ENCODE assay signal across 16 cellular contexts in genomic region chr18:9731380-9731779, GRCh38. TPM values are rescaled to one million over a fixed set of nuclear protein-coding genes. Genes with fewer than 3 reads are reported as not detected.
A peak's percentile ranks its signal among the peaks of the same experiment; 100 is the strongest.
DNase-seq lines count a peak whose midpoint lies in the region; ATAC-seq, FAIRE-seq and TF ChIP-seq lines count a peak whose summit lies in the region.
"Had no signal": no experiment of that assay in that cellular context is flagged by ENCODE, and none has a peak within 500 bp of the region (broad histone marks: within the 10 kb centered on the region; RNA-seq: fewer than 3 reads in every experiment).

No MANE protein-coding gene starts in this region.

- no peak overlapping the region for H3K27ac Mint-ChIP-seq in CD4-positive, alpha-beta T cell
- H3K27ac Mint-ChIP-seq: neural progenitor cell had no signal

- H3K4me3 ChIP-seq in gastroesophageal sphincter = no peak overlapping the region
- H3K4me3 ChIP-seq: neural progenitor cell, skin epidermis had no signal

- H3K9me3 ChIP-seq in gastroesophageal sphincter = no peaks in the 10 kb centered on the region
- H3K9me3 ChIP-seq in CD4-positive, alpha-beta T cell (ENCODE audit: control insufficient read depth, low read length) = no peaks in the 10 kb centered on the region

- no peak for TF ChIP-seq CTCF in gastroesophageal sphincter (IDR thresholded peaks at IDR 0.05)
- no peak for TF ChIP-seq CTCF in CD4-positive, alpha-beta T cell (IDR thresholded peaks at IDR 0.05)

- peak; percentile 92 for FAIRE-seq in urothelium cell line (lab: Jason Lieb, UNC)

- no peaks in the 10 kb centered on the region for H3K27me3 ChIP-seq in gastroesophageal sphincter
- peaks cover 6% of the 10 kb centered on the region for H3K27me3 ChIP-seq in CD4-positive, alpha-beta T cell (ENCODE audit: control insufficient read depth, insufficient read depth, low read length)
- H3K27me3 ChIP-seq: neural progenitor cell had no signal

- POLR2A ChIA-PET in CD4-positive, alpha-beta T cell (lab: Charles Lee) = no interaction called here

- H3K9me3 Mint-ChIP-seq in CD4-positive, alpha-beta T cell = no peaks in the 10 kb centered on the region
- H3K9me3 Mint-ChIP-seq: neural progenitor cell had no signal

- H3K4me1 ChIP-seq in gastroesophageal sphincter = peaks cover 0 to 5% (median 0%) of the 10 kb centered on the region in 3 donors
- H3K4me1 ChIP-seq: neural progenitor cell had no signal

- 79% methylated on average over 1 of the region's 5 CpGs; no CpG with 5 or more reads in 1 of the 2 donors for WGBS in gastroesophageal sphincter (ENCODE audit: low coverage in 1 of 2), 2 donors

- no peaks in the 10 kb centered on the region for H3K36me3 Mint-ChIP-seq in CD4-positive, alpha-beta T cell (ENCODE audit: low read depth)
- H3K36me3 Mint-ChIP-seq: neural progenitor cell had no signal

- peak; percentile 73 for DNase-seq in HPDE6-E6E7 (ENCODE audit: extremely low spot score)
- DNase-seq in amniotic epithelial cell (ENCODE audit: low read depth) = peak; percentile 96
- DNase-seq in urothelium cell line (ENCODE audit: low spot score) = peak; percentile 90
- DNase-seq in CD4-positive, alpha-beta T cell = no peak
- DNase-seq in cerebellum (ENCODE audit: low spot score) = no peak
- no peak for DNase-seq in NCI-H1694 treated with DMSO at 0.1 percent for 48 hours (lab: John Stamatoyannopoulos, UW)
- DNase-seq: activated CD4-positive, alpha-beta T cell treated with anti-CD3 and anti-CD28 coated beads, Interleukin-2, amount 50 U/mL, for 48 hours; activated effector memory CD4-positive, alpha-beta T cell treated with Interleukin-2 at 50 U/mL for 16 hours; central memory CD4-positive, alpha-beta T cell; DMS 273 treated with DMSO at 0.1 percent for 48 hours; left ventricle myocardium superior; NCI-H2171 treated with DMSO at 0.1 percent for 48 hours had no signal

- intact Hi-C loops in CD4-positive, alpha-beta T cell (cut with DNase I, micrococcal nuclease) = no loop called here

- CTCF ChIA-PET in CD4-positive, alpha-beta T cell (lab: Charles Lee) = no interaction called here

- peaks cover 28% of the 10 kb centered on the region for H3K27me3 Mint-ChIP-seq in CD4-positive, alpha-beta T cell

- TF ChIP-seq POLR2A in gastroesophageal sphincter (IDR thresholded peaks at IDR 0.05) = no peak

- H3K4me1 Mint-ChIP-seq in CD4-positive, alpha-beta T cell (ENCODE audit: low read depth) = no peaks in the 10 kb centered on the region

- H3K4me3 Mint-ChIP-seq in CD4-positive, alpha-beta T cell = no peak overlapping the region
- H3K4me3 Mint-ChIP-seq: neural progenitor cell had no signal

- no peak for TF ChIP-seq EP300 in gastroesophageal sphincter (IDR thresholded peaks at IDR 0.05)

- H3K27ac ChIP-seq in gastroesophageal sphincter = no peak overlapping the region
- H3K27ac ChIP-seq in CD4-positive, alpha-beta T cell (ENCODE audit: low read depth, low read length) = no peak overlapping the region
- H3K27ac ChIP-seq: neural progenitor cell, skin epidermis had no signal

- H3K36me3 ChIP-seq in gastroesophageal sphincter = peaks cover 0 to 27% of the 10 kb centered on the region in 2 donors
- H3K36me3 ChIP-seq: neural progenitor cell had no signal

- ATAC-seq in gastroesophageal sphincter = peak; percentile 41
- no peak for ATAC-seq in CD4-positive, alpha-beta T cell (ENCODE audit: poor library complexity)
- ATAC-seq: left ventricle myocardium superior had no signal

RNA-seq across cellular contexts. Expression of gene RAB31, which starts 23.3 kb away (rescaled TPM):
- 100 to 1,000 TPM; 108 to 181 (median 136) TPM for total RNA-seq in gastroesophageal sphincter
- 1 to 10 TPM; 1.1 to 1.3 TPM for total RNA-seq in CD4-positive, alpha-beta T cell
- total RNA-seq in cerebellum = 20.3 TPM
- total RNA-seq: OCI-LY7 had no signal

Comparison
In these comparisons a context has a peak if more than half of its experiments do, and no peak if none do; other contexts are left out.
1. DNase-seq: peak in HPDE6-E6E7 (single experiment), amniotic epithelial cell (single experiment) and urothelium cell line (single experiment); none in CD4-positive, alpha-beta T cell (0 of 10), cerebellum (single experiment) and NCI-H1694 treated with DMSO at 0.1 percent for 48 hours (single experiment).